ENCODE assay signal across 19 cellular contexts in genomic region chr10:124536496-124537050, GRCh38.
A peak's percentile ranks its signal among the peaks of the same experiment; 100 is the strongest.
DNase-seq lines count a peak whose midpoint lies in the region; ATAC-seq and TF ChIP-seq lines count a peak whose summit lies in the region.
"Had no signal": no experiment of that assay in that cellular context is flagged by ENCODE, and none has a peak within 500 bp of the region (broad histone marks: within the 10 kb centered on the region; RNA-seq: fewer than 3 reads in every experiment).

No MANE protein-coding gene starts in this region.

- H2AFZ ChIP-seq in OCI-LY3 (ENCODE audit: low read depth, low read length): peak overlapping the region; percentile 41; the same call in 1 of the 2 replicates

- no peak overlapping the region for H3K4me3 ChIP-seq in OCI-LY3 (ENCODE audit: low read length)
- H3K4me3 ChIP-seq in esophagus squamous epithelium: no peak overlapping the region
- H3K4me3 ChIP-seq: tibial artery had no signal

- intact Hi-C loops in esophagus squamous epithelium (cut with DNase I): loop anchor here (10.0 kb wide), 1 partner anchor 288 kb away; no protein-coding TSS in a partner anchor

- no peaks in the 10 kb centered on the region for H3K36me3 ChIP-seq in OCI-LY3 (replicated peaks; ENCODE audit: low read depth, low read length)
- H3K36me3 ChIP-seq in esophagus squamous epithelium: no peaks in the 10 kb centered on the region
- H3K36me3 ChIP-seq: tibial artery had no signal

- no peaks in the 10 kb centered on the region for H3K79me2 ChIP-seq in OCI-LY3 (ENCODE audit: low read length)

- DNase-seq in esophagus squamous epithelium (lab: John Stamatoyannopoulos, UW) (no peak), GM03348 (ENCODE audit: low spot score) (no peak)
- no peak for DNase-seq in T-helper 2 cell treated with Interferon-gamma antibody and Interleukin-4, amounts not matched to agents 5 μg/mL and 100 μg/mL, for 36 hours (ENCODE audit: low spot score)
- DNase-seq: activated CD4-positive, CD25-positive, alpha-beta regulatory T cell; activated CD8-positive, alpha-beta memory T cell treated with anti-CD3 and anti-CD28 coated beads for 24 hours; AML-193; central memory CD4-positive, alpha-beta T cell; effector memory CD4-positive, alpha-beta T cell; NCI-H1694; NCI-H226; stimulated activated CD4-positive, alpha-beta T cell treated with anti-CD3 and anti-CD28 coated beads, Interleukin-4, amount 100 ng/mL, for 1 hour; tibial artery had no signal

- H3K4me1 ChIP-seq in OCI-LY3 (ENCODE audit: low read length) (peaks cover 34% of the 10 kb centered on the region), esophagus squamous epithelium (peaks cover 7 to 22% (median 7%) of the 10 kb centered on the region in 3 donors)

- H3K27me3 ChIP-seq in OCI-LY3 (ENCODE audit: low read depth, low read length): no peaks in the 10 kb centered on the region
- no peaks in the 10 kb centered on the region for H3K27me3 ChIP-seq in esophagus squamous epithelium
- H3K27me3 ChIP-seq: tibial artery had no signal

- H3K9me3 Mint-ChIP-seq in stimulated activated memory B cell treated with anti-CD40 and anti-IgM and Interleukin-4, amounts not matched to agents 10 μg/mL and 1 μg/mL and 100 μg/mL, for 72 hours: no peaks in the 10 kb centered on the region
- H3K9me3 Mint-ChIP-seq in T-helper 2 cell treated with Interferon-gamma antibody and Interleukin-4, amounts not matched to agents 5 μg/mL and 100 μg/mL, for 36 hours: no peaks in the 10 kb centered on the region
- H3K9me3 Mint-ChIP-seq: activated T-helper 17 cell treated with anti-CD3 and anti-CD28 coated beads, Interleukin-2, amount 50 U/mL, for 72 hours; T-helper 1 cell treated with Interleukin-12 subunit alpha and Interleukin-12 subunit beta and Interleukin-4 antibody, amounts not matched to agents 30 μg/mL and 1 μg/mL, for 36 hours had no signal

- H3K9ac ChIP-seq in OCI-LY3 (ENCODE audit: low read length): peak overlapping the region; percentile 34; the same call in 1 of the 2 replicates

- H3K4me2 ChIP-seq in OCI-LY3 (ENCODE audit: low read length): peak overlapping the region; percentile 52

- H3K9me3 ChIP-seq in OCI-LY3 (ENCODE audit: insufficient read depth, low read length): no peaks in the 10 kb centered on the region
- no peaks in the 10 kb centered on the region for H3K9me3 ChIP-seq in esophagus squamous epithelium
- H3K9me3 ChIP-seq: tibial artery had no signal

- H3K27me3 Mint-ChIP-seq in stimulated activated memory B cell treated with anti-CD40 and anti-IgM and Interleukin-4, amounts not matched to agents 10 μg/mL and 1 μg/mL and 100 μg/mL, for 72 hours: no peaks in the 10 kb centered on the region
- no peaks in the 10 kb centered on the region for H3K27me3 Mint-ChIP-seq in T-helper 2 cell treated with Interferon-gamma antibody and Interleukin-4, amounts not matched to agents 5 μg/mL and 100 μg/mL, for 36 hours (ENCODE audit: low read depth)
- H3K27me3 Mint-ChIP-seq: activated T-helper 17 cell treated with anti-CD3 and anti-CD28 coated beads, Interleukin-2, amount 50 U/mL, for 72 hours had no signal

- H3K27ac ChIP-seq in OCI-LY3 (ENCODE audit: low read length) (peak overlapping the region; percentile 46), esophagus squamous epithelium (peak overlapping the region in 3 of 4 donors; percentile 5 to 36 (median 36))
- H3K27ac ChIP-seq: tibial artery had no signal

- WGBS in esophagus squamous epithelium, 2 donors: 61 to 75% methylated on average over 4 of the region's 5 CpGs

- TF ChIP-seq CTCF in GM12873 (IDR thresholded peaks at IDR 0.05; ENCODE audit: insufficient read depth, low read depth, low read length, missing control alignments) (peak; percentile 9), OCI-LY3 (IDR thresholded peaks at IDR 0.05; ENCODE audit: low read depth, low read length) (no peak), esophagus squamous epithelium (IDR thresholded peaks at IDR 0.05) (no peak)

- peak overlapping the region; percentile 97 for H3K27ac Mint-ChIP-seq in stimulated activated memory B cell treated with anti-CD40 and anti-IgM and Interleukin-4, amounts not matched to agents 10 μg/mL and 1 μg/mL and 100 μg/mL, for 72 hours
- H3K27ac Mint-ChIP-seq in T-helper 2 cell treated with Interferon-gamma antibody and Interleukin-4, amounts not matched to agents 5 μg/mL and 100 μg/mL, for 36 hours: no peak overlapping the region
- H3K27ac Mint-ChIP-seq: activated T-helper 17 cell treated with anti-CD3 and anti-CD28 coated beads, Interleukin-2, amount 50 U/mL, for 72 hours; T-helper 1 cell treated with Interleukin-12 subunit alpha and Interleukin-12 subunit beta and Interleukin-4 antibody, amounts not matched to agents 30 μg/mL and 1 μg/mL, for 36 hours had no signal

- no peak for TF ChIP-seq POLR2A in esophagus squamous epithelium (IDR thresholded peaks at IDR 0.05)

- H3K36me3 Mint-ChIP-seq in stimulated activated memory B cell treated with anti-CD40 and anti-IgM and Interleukin-4, amounts not matched to agents 10 μg/mL and 1 μg/mL and 100 μg/mL, for 72 hours: no peaks in the 10 kb centered on the region
- no peaks in the 10 kb centered on the region for H3K36me3 Mint-ChIP-seq in T-helper 2 cell treated with Interferon-gamma antibody and Interleukin-4, amounts not matched to agents 5 μg/mL and 100 μg/mL, for 36 hours (ENCODE audit: low read depth)

- H3K4me1 Mint-ChIP-seq in stimulated activated memory B cell treated with anti-CD40 and anti-IgM and Interleukin-4, amounts not matched to agents 10 μg/mL and 1 μg/mL and 100 μg/mL, for 72 hours: peaks cover 78% of the 10 kb centered on the region
- no peaks in the 10 kb centered on the region for H3K4me1 Mint-ChIP-seq in T-helper 2 cell treated with Interferon-gamma antibody and Interleukin-4, amounts not matched to agents 5 μg/mL and 100 μg/mL, for 36 hours (ENCODE audit: low read depth)
- H3K4me1 Mint-ChIP-seq: activated T-helper 17 cell treated with anti-CD3 and anti-CD28 coated beads, Interleukin-2, amount 50 U/mL, for 72 hours had no signal

- no peaks in the 10 kb centered on the region for H4K20me1 ChIP-seq in OCI-LY3 (ENCODE audit: insufficient read depth, low read length)

- no peak overlapping the region for H3K4me3 Mint-ChIP-seq in stimulated activated memory B cell treated with anti-CD40 and anti-IgM and Interleukin-4, amounts not matched to agents 10 μg/mL and 1 μg/mL and 100 μg/mL, for 72 hours
- no peak overlapping the region for H3K4me3 Mint-ChIP-seq in T-helper 2 cell treated with Interferon-gamma antibody and Interleukin-4, amounts not matched to agents 5 μg/mL and 100 μg/mL, for 36 hours
- H3K4me3 Mint-ChIP-seq: activated T-helper 17 cell treated with anti-CD3 and anti-CD28 coated beads, Interleukin-2, amount 50 U/mL, for 72 hours; T-helper 1 cell treated with Interleukin-12 subunit alpha and Interleukin-12 subunit beta and Interleukin-4 antibody, amounts not matched to agents 30 μg/mL and 1 μg/mL, for 36 hours had no signal

- no peak for ATAC-seq in stimulated activated memory B cell treated with anti-CD40 and anti-IgM and Interleukin-4, amounts not matched to agents 10 μg/mL and 1 μg/mL and 100 μg/mL, for 72 hours
- ATAC-seq in HG02610 (IDR thresholded peaks at IDR 0.05; ENCODE audit: unreplicated experiment): no peak
- ATAC-seq in activated CD4-positive, CD25-positive, alpha-beta regulatory T cell treated with anti-CD3 and anti-CD28 coated beads, Interleukin-2, amount 50 U/mL, for 24 hours: no peak
- ATAC-seq: activated T-helper 17 cell treated with anti-CD3 and anti-CD28 coated beads, Interleukin-2, amount 50 U/mL, for 72 hours had no signal
